25 cellular contexts compared by ENCODE assay signal in the genomic region with DNA sequence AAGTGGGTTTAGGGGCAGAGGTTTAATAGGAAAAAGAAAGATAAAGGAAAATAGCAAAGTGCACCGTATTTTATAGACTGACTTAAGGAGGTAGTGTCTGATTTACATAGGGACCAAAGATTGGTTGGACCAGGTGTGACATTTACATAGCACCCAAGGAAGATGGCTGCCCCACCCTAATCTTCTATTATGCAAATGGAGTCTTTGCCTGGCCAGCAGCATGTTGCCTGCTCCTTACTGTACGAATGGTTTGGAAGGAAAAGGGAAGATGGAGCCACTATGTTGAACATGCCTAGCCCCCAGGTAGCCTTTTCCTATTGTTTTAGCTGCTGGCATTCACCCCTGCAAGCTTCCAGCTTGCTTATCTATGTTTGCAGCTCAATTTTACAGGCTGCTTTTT.
"Had no signal": no experiment of that assay in that cellular context is flagged by ENCODE, and none has a peak within 500 bp of the region (broad histone marks: within the 10 kb centered on the region; RNA-seq: fewer than 3 reads in every experiment).

No MANE protein-coding gene starts in this region.

- H3K4me1 ChIP-seq: esophagus squamous epithelium, heart right ventricle, neural progenitor cell, parathyroid adenoma, right lobe of liver, tibial nerve, upper lobe of left lung had no signal

- H3K27ac ChIP-seq: esophagus squamous epithelium, heart right ventricle, neural progenitor cell, parathyroid adenoma, right lobe of liver, thoracic aorta, tibial nerve, upper lobe of left lung had no signal

- H3K36me3 ChIP-seq: esophagus squamous epithelium, heart right ventricle, neural progenitor cell, right lobe of liver, thoracic aorta, tibial nerve, upper lobe of left lung had no signal

- H3K79me2 ChIP-seq: parathyroid adenoma had no signal

- H3K27me3 ChIP-seq: esophagus squamous epithelium, heart right ventricle, neural progenitor cell, right lobe of liver, tibial nerve, upper lobe of left lung had no signal

- H3K9me3 ChIP-seq: esophagus squamous epithelium, heart right ventricle, mucosa of descending colon, right lobe of liver, thoracic aorta, tibial nerve, upper lobe of left lung had no signal

- DNase-seq: cortex of kidney; effector memory CD8-positive, alpha-beta T cell; erythroblast; esophagus squamous epithelium; foreskin melanocyte; glutamatergic neuron; heart right ventricle; hippocampal formation; immature natural killer cell; islet precursor cell; mucosa of descending colon; naive B cell; right lobe of liver; small intestine; stimulated activated CD4-positive, alpha-beta T cell treated with anti-CD3 and anti-CD28 coated beads, Interleukin-15, amount 100 ng/mL, for 24 hours; stimulated activated CD4-positive, alpha-beta T cell treated with anti-CD3 and anti-CD28 coated beads, Interleukin-2, amount 100 ng/mL, for 48 hours; stimulated activated naive B cell treated with anti-CD40 and anti-IgM and Interleukin-4, amounts not matched to agents 10 μg/mL and 1 μg/mL and 100 μg/mL, for 72 hours; upper lobe of left lung had no signal

- H3K9ac ChIP-seq: neural progenitor cell, parathyroid adenoma had no signal

- FAIRE-seq: endometrium, small intestine, urothelium cell line had no signal

- H2AFZ ChIP-seq: neural progenitor cell, parathyroid adenoma had no signal

- H3K4me3 ChIP-seq: esophagus squamous epithelium, heart right ventricle, lung, mucosa of descending colon, neural progenitor cell, right lobe of liver, thoracic aorta, tibial nerve, upper lobe of left lung had no signal

- H3K4me2 ChIP-seq: neural progenitor cell had no signal
